ENCODE assay signal across 11 cellular contexts in the genomic region with DNA sequence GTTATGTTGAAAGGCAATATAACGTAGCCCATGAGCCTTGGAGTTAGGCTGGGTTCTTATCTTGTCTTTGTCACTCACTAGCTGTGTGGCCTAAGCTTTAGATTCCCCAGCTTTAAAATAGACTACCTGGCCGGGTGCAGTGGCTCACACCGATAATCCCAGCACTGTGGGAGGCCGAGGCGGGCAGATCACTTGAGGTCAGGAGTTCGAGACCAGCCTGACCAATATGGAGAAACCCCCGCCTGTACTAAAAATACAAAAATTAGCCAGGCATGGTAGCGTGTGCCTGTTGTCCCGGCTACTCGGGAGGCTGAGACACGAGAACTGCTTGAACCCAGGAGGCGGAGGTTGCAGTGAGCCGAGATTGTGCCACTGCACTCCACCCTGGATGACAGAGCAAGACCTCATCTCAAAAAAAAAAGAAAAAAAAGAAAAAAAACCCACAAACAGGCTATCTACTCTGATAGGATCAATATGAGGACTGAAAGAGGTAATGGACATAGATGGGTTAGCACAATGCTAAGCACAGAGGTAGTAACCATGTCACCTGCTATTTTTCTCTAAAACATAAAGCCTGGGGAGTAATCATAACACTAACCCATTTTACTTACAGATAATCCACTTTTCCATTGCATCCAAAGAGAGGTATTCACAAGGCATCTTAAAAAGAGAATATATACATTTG.
"Had no signal": no experiment of that assay in that cellular context is flagged by ENCODE, and none has a peak within 500 bp of the region (broad histone marks: within the 10 kb centered on the region; RNA-seq: fewer than 3 reads in every experiment).

No MANE protein-coding gene starts in this region.

- H3K4me3 Mint-ChIP-seq: GM23338, H9, HFFc6 had no signal

- H3K9me3 Mint-ChIP-seq: GM23338, H9, HFFc6 had no signal

- H2AFZ ChIP-seq: GM23248, GM23338 had no signal

- H3K4me2 ChIP-seq: GM23338 had no signal

- H3K9ac ChIP-seq: GM23248 had no signal

- H3K27ac ChIP-seq: GM23248 had no signal

- H3K4me1 ChIP-seq: HAP-1 had no signal

- H3K27ac Mint-ChIP-seq: GM23338, HFFc6 had no signal

- H3K9me3 ChIP-seq: HAP-1 had no signal

- DNase-seq: GM23248, GOT3, H7, H9, HCEC 1CT, HFFc6 had no signal

- ATAC-seq: GM23338, HCT116 had no signal

- FAIRE-seq: H1, H54 had no signal

- H3K4me3 ChIP-seq: GM23248, GM23338, HAP-1 had no signal

- H3K4me1 Mint-ChIP-seq: H9 had no signal
